In genomic region chr6:27297857-27298730, GRCh38 we compare ENCODE assay signal across 1 cellular context.
TF ChIP-seq lines count a peak whose summit lies in the region.

No MANE protein-coding gene starts in this region.

TF ChIP-seq in K562, 482 proteins besides CTCF, POLR2A, EP300 and RAD21 (continued from another document and continues in another):
- TF ChIP-seq, protein P1, sequence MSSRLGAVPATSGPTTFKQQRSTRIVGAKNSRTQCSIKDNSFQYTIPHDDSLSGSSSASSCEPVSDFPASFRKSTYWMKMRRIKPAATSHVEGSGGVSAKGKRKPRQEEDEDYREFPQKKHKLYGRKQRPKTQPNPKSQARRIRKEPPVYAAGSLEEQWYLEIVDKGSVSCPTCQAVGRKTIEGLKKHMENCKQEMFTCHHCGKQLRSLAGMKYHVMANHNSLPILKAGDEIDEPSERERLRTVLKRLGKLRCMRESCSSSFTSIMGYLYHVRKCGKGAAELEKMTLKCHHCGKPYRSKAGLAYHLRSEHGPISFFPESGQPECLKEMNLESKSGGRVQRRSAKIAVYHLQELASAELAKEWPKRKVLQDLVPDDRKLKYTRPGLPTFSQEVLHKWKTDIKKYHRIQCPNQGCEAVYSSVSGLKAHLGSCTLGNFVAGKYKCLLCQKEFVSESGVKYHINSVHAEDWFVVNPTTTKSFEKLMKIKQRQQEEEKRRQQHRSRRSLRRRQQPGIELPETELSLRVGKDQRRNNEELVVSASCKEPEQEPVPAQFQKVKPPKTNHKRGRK (tag; IDR thresholded peaks at IDR 0.05): peak; percentile 66; the same call in 1 of the 2 replicates
- TF ChIP-seq ZNF764 (CRISPR knock-in tag; IDR thresholded peaks at IDR 0.05; ENCODE audit: low read depth): peak; percentile 79
- TF ChIP-seq ESRRA (IDR thresholded peaks at IDR 0.05; ENCODE audit: borderline replicate concordance, low read depth): peak; percentile 10; the same call in 1 of the 2 replicates
- peak; percentile 66 for TF ChIP-seq RB1 (IDR thresholded peaks at IDR 0.05; ENCODE audit: low read depth)
- TF ChIP-seq OTX1 (CRISPR knock-in tag; IDR thresholded peaks at IDR 0.05): peak; percentile 78; the same call in 1 of the 2 replicates
- TF ChIP-seq, protein P2, sequence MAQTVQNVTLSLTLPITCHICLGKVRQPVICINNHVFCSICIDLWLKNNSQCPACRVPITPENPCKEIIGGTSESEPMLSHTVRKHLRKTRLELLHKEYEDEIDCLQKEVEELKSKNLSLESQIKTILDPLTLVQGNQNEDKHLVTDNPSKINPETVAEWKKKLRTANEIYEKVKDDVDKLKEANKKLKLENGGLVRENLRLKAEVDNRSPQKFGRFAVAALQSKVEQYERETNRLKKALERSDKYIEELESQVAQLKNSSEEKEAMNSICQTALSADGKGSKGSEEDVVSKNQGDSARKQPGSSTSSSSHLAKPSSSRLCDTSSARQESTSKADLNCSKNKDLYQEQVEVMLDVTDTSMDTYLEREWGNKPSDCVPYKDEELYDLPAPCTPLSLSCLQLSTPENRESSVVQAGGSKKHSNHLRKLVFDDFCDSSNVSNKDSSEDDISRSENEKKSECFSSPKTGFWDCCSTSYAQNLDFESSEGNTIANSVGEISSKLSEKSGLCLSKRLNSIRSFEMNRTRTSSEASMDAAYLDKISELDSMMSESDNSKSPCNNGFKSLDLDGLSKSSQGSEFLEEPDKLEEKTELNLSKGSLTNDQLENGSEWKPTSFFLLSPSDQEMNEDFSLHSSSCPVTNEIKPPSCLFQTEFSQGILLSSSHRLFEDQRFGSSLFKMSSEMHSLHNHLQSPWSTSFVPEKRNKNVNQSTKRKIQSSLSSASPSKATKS (CRISPR knock-in tag; IDR thresholded peaks at IDR 0.05): no peak
- TF ChIP-seq ZNF584 (CRISPR knock-in tag; IDR thresholded peaks at IDR 0.05; ENCODE audit: low read depth): no peak
- peak; percentile 29; the same call in 1 of the 2 replicates for TF ChIP-seq JUND (IDR thresholded peaks at IDR 0.05; ENCODE audit: borderline replicate concordance, low read depth, low read length)
- TF ChIP-seq JUND (tag; IDR thresholded peaks at IDR 0.05; ENCODE audit: borderline replicate concordance, low read depth, low read length): peak; percentile 46; the same call in 2 of the 3 replicates
- no peak for TF ChIP-seq KLF10 (CRISPR knock-in tag; IDR thresholded peaks at IDR 0.05)
- TF ChIP-seq TBL1XR1 (IDR thresholded peaks at IDR 0.05; ENCODE audit: low read length in 2 of 2): peak in 1 of 2 experiments; percentile 91; a peak in 2 of 4 replicates
- TF ChIP-seq HDAC8 (tag; IDR thresholded peaks at IDR 0.05): no peak
- TF ChIP-seq, protein P3, sequence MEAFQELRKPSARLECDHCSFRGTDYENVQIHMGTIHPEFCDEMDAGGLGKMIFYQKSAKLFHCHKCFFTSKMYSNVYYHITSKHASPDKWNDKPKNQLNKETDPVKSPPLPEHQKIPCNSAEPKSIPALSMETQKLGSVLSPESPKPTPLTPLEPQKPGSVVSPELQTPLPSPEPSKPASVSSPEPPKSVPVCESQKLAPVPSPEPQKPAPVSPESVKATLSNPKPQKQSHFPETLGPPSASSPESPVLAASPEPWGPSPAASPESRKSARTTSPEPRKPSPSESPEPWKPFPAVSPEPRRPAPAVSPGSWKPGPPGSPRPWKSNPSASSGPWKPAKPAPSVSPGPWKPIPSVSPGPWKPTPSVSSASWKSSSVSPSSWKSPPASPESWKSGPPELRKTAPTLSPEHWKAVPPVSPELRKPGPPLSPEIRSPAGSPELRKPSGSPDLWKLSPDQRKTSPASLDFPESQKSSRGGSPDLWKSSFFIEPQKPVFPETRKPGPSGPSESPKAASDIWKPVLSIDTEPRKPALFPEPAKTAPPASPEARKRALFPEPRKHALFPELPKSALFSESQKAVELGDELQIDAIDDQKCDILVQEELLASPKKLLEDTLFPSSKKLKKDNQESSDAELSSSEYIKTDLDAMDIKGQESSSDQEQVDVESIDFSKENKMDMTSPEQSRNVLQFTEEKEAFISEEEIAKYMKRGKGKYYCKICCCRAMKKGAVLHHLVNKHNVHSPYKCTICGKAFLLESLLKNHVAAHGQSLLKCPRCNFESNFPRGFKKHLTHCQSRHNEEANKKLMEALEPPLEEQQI (IDR thresholded peaks at IDR 0.05): peak; percentile 81
- TF ChIP-seq SRSF7 (optimal IDR thresholded peaks at IDR 0.05; ENCODE audit: low read depth, low read length): no peak
- 0 out of 2 replicates have a peak, but pooled peaks have one; percentile 3 for TF ChIP-seq PKNOX1 (IDR thresholded peaks at IDR 0.05)
- TF ChIP-seq MYBL2 (IDR thresholded peaks at IDR 0.05; ENCODE audit: low read depth): peak; percentile 60
- TF ChIP-seq MYBL2 (CRISPR knock-in tag; IDR thresholded peaks at IDR 0.05; ENCODE audit: borderline replicate concordance): no peak
- TF ChIP-seq, protein P4, sequence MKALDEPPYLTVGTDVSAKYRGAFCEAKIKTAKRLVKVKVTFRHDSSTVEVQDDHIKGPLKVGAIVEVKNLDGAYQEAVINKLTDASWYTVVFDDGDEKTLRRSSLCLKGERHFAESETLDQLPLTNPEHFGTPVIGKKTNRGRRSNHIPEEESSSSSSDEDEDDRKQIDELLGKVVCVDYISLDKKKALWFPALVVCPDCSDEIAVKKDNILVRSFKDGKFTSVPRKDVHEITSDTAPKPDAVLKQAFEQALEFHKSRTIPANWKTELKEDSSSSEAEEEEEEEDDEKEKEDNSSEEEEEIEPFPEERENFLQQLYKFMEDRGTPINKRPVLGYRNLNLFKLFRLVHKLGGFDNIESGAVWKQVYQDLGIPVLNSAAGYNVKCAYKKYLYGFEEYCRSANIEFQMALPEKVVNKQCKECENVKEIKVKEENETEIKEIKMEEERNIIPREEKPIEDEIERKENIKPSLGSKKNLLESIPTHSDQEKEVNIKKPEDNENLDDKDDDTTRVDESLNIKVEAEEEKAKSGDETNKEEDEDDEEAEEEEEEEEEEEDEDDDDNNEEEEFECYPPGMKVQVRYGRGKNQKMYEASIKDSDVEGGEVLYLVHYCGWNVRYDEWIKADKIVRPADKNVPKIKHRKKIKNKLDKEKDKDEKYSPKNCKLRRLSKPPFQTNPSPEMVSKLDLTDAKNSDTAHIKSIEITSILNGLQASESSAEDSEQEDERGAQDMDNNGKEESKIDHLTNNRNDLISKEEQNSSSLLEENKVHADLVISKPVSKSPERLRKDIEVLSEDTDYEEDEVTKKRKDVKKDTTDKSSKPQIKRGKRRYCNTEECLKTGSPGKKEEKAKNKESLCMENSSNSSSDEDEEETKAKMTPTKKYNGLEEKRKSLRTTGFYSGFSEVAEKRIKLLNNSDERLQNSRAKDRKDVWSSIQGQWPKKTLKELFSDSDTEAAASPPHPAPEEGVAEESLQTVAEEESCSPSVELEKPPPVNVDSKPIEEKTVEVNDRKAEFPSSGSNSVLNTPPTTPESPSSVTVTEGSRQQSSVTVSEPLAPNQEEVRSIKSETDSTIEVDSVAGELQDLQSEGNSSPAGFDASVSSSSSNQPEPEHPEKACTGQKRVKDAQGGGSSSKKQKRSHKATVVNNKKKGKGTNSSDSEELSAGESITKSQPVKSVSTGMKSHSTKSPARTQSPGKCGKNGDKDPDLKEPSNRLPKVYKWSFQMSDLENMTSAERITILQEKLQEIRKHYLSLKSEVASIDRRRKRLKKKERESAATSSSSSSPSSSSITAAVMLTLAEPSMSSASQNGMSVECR (CRISPR knock-in tag; IDR thresholded peaks at IDR 0.05): peak; percentile 66
- TF ChIP-seq SREBF1 (IDR thresholded peaks at IDR 0.05; ENCODE audit: borderline replicate concordance, low read depth, low read length): no peak
- TF ChIP-seq, protein P5, sequence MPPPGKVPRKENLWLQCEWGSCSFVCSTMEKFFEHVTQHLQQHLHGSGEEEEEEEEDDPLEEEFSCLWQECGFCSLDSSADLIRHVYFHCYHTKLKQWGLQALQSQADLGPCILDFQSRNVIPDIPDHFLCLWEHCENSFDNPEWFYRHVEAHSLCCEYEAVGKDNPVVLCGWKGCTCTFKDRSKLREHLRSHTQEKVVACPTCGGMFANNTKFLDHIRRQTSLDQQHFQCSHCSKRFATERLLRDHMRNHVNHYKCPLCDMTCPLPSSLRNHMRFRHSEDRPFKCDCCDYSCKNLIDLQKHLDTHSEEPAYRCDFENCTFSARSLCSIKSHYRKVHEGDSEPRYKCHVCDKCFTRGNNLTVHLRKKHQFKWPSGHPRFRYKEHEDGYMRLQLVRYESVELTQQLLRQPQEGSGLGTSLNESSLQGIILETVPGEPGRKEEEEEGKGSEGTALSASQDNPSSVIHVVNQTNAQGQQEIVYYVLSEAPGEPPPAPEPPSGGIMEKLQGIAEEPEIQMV (tag; conservative IDR thresholded peaks at IDR 0.05; ENCODE audit: low read depth): 0 out of 2 replicates have a peak, but pooled peaks have one; percentile 14
- TF ChIP-seq ARID1B (IDR thresholded peaks at IDR 0.05): no peak
- TF ChIP-seq CCNT2 (IDR thresholded peaks at IDR 0.05; ENCODE audit: borderline replicate concordance, extremely low read depth, insufficient read length, low read depth, low read length): no peak
- no peak for TF ChIP-seq ERF (CRISPR knock-in tag; IDR thresholded peaks at IDR 0.05)
- TF ChIP-seq, protein P6, sequence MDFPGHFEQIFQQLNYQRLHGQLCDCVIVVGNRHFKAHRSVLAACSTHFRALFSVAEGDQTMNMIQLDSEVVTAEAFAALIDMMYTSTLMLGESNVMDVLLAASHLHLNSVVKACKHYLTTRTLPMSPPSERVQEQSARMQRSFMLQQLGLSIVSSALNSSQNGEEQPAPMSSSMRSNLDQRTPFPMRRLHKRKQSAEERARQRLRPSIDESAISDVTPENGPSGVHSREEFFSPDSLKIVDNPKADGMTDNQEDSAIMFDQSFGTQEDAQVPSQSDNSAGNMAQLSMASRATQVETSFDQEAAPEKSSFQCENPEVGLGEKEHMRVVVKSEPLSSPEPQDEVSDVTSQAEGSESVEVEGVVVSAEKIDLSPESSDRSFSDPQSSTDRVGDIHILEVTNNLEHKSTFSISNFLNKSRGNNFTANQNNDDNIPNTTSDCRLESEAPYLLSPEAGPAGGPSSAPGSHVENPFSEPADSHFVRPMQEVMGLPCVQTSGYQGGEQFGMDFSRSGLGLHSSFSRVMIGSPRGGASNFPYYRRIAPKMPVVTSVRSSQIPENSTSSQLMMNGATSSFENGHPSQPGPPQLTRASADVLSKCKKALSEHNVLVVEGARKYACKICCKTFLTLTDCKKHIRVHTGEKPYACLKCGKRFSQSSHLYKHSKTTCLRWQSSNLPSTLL (IDR thresholded peaks at IDR 0.05): peak; percentile 54; the same call in 1 of the 2 replicates
- TF ChIP-seq PHB2 (IDR thresholded peaks at IDR 0.05; ENCODE audit: low read depth): 0 out of 2 replicates have a peak, but pooled peaks have one; percentile 11
- TF ChIP-seq BRD9 (IDR thresholded peaks at IDR 0.05; ENCODE audit: low read depth, partially characterized antibody): peak; percentile 92
- TF ChIP-seq RBM34 (IDR thresholded peaks at IDR 0.05; ENCODE audit: borderline replicate concordance, insufficient read depth, low read length): no peak
- peak; percentile 28; the same call in 1 of the 2 replicates for TF ChIP-seq ZNF24 (IDR thresholded peaks at IDR 0.05)
- peak; percentile 66 for TF ChIP-seq LEF1 (IDR thresholded peaks at IDR 0.05)
- TF ChIP-seq, protein P7, sequence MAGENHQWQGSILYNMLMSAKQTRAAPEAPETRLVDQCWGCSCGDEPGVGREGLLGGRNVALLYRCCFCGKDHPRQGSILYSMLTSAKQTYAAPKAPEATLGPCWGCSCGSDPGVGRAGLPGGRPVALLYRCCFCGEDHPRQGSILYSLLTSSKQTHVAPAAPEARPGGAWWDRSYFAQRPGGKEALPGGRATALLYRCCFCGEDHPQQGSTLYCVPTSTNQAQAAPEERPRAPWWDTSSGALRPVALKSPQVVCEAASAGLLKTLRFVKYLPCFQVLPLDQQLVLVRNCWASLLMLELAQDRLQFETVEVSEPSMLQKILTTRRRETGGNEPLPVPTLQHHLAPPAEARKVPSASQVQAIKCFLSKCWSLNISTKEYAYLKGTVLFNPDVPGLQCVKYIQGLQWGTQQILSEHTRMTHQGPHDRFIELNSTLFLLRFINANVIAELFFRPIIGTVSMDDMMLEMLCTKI (IDR thresholded peaks at IDR 0.05; ENCODE audit: partially characterized antibody): no peak
- peak; percentile 12 for TF ChIP-seq RBBP5 (IDR thresholded peaks at IDR 0.05; ENCODE audit: borderline replicate concordance, insufficient read depth, low read length, poor library complexity, severe bottlenecking)
- TF ChIP-seq, protein P8, sequence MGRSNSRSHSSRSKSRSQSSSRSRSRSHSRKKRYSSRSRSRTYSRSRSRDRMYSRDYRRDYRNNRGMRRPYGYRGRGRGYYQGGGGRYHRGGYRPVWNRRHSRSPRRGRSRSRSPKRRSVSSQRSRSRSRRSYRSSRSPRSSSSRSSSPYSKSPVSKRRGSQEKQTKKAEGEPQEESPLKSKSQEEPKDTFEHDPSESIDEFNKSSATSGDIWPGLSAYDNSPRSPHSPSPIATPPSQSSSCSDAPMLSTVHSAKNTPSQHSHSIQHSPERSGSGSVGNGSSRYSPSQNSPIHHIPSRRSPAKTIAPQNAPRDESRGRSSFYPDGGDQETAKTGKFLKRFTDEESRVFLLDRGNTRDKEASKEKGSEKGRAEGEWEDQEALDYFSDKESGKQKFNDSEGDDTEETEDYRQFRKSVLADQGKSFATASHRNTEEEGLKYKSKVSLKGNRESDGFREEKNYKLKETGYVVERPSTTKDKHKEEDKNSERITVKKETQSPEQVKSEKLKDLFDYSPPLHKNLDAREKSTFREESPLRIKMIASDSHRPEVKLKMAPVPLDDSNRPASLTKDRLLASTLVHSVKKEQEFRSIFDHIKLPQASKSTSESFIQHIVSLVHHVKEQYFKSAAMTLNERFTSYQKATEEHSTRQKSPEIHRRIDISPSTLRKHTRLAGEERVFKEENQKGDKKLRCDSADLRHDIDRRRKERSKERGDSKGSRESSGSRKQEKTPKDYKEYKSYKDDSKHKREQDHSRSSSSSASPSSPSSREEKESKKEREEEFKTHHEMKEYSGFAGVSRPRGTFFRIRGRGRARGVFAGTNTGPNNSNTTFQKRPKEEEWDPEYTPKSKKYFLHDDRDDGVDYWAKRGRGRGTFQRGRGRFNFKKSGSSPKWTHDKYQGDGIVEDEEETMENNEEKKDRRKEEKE (IDR thresholded peaks at IDR 0.05; ENCODE audit: borderline replicate concordance in 1 of 2, control insufficient read depth in 1 of 2, low read depth in 2 of 2, low read length in 1 of 2): peak in 1 of 2 experiments; percentile 63; a peak in 2 of 4 replicates
